In genomic region chr4:121190389-121190788, GRCh38 we compare ENCODE assay signal across 18 cellular contexts. TPM values are rescaled to one million over a fixed set of nuclear protein-coding genes. Genes with fewer than 3 reads are reported as not detected.
A peak's percentile ranks its signal among the peaks of the same experiment; 100 is the strongest.
DNase-seq lines count a peak whose midpoint lies in the region; ATAC-seq and TF ChIP-seq lines count a peak whose summit lies in the region.
"Had no signal": no experiment of that assay in that cellular context is flagged by ENCODE, and none has a peak within 500 bp of the region (broad histone marks: within the 10 kb centered on the region; RNA-seq: fewer than 3 reads in every experiment).

No MANE protein-coding gene starts in this region.

- H3K4me3 ChIP-seq in naive thymus-derived CD4-positive, alpha-beta T cell (ENCODE audit: low read length) = no peak overlapping the region
- H3K4me3 ChIP-seq in sigmoid colon = no peak overlapping the region
- H3K4me3 ChIP-seq: lung, tibial artery had no signal

- H3K36me3 ChIP-seq in naive thymus-derived CD4-positive, alpha-beta T cell (ENCODE audit: control insufficient read depth in 2 of 3, insufficient read depth in 3 of 3, low read length in 3 of 3) = no peaks in the 10 kb centered on the region
- no peaks in the 10 kb centered on the region for H3K36me3 ChIP-seq in sigmoid colon
- H3K36me3 ChIP-seq: tibial artery had no signal

- H3K4me3 Mint-ChIP-seq in activated T-cell treated with anti-CD3 and anti-CD28 coated beads, Interleukin-2, amount 50 U/mL, for 72 hours = peak overlapping the region; percentile 33 to 95
- H3K4me3 Mint-ChIP-seq in IgD-negative memory B cell = no peak overlapping the region
- peak overlapping the region; percentile 72 for H3K4me3 Mint-ChIP-seq in activated T-helper 1 cell treated with anti-CD3 and anti-CD28 coated beads, Interleukin-12 subunit alpha, Interleukin-12 subunit beta, Interleukin-2, Interleukin-4 antibody, amounts not matched to agents 30 ng/mL and 10 ng/mL and 1 ng/mL, durations not matched to agents 14 hours and 24 hours and 36 hours
- H3K4me3 Mint-ChIP-seq in naive thymus-derived CD4-positive, alpha-beta T cell = peak overlapping the region; percentile 60 to 87 (median 78)

- H3K27ac Mint-ChIP-seq in activated T-cell treated with anti-CD3 and anti-CD28 coated beads, Interleukin-2, amount 50 U/mL, for 72 hours = peak overlapping the region; percentile 97
- peak overlapping the region in 2 of 3 donors; percentile 51 to 53 for H3K27ac Mint-ChIP-seq in IgD-negative memory B cell
- peak overlapping the region; percentile 80 for H3K27ac Mint-ChIP-seq in activated T-helper 1 cell treated with anti-CD3 and anti-CD28 coated beads, Interleukin-12 subunit alpha, Interleukin-12 subunit beta, Interleukin-2, Interleukin-4 antibody, amounts not matched to agents 30 ng/mL and 10 ng/mL and 1 ng/mL, durations not matched to agents 14 hours and 24 hours and 36 hours
- H3K27ac Mint-ChIP-seq in naive thymus-derived CD4-positive, alpha-beta T cell = peak overlapping the region; percentile 81 to 92 (median 86)

- H3K9me3 ChIP-seq in naive thymus-derived CD4-positive, alpha-beta T cell (ENCODE audit: control insufficient read depth in 2 of 3, low read length in 3 of 3) = no peaks in the 10 kb centered on the region
- H3K9me3 ChIP-seq in sigmoid colon = no peaks in the 10 kb centered on the region
- H3K9me3 ChIP-seq: tibial artery had no signal

- H3K27me3 ChIP-seq in naive thymus-derived CD4-positive, alpha-beta T cell (ENCODE audit: control insufficient read depth in 2 of 2, insufficient read depth in 2 of 2, low read length in 2 of 2) = no peaks in the 10 kb centered on the region
- no peaks in the 10 kb centered on the region for H3K27me3 ChIP-seq in sigmoid colon

- no peak for TF ChIP-seq POLR2A in sigmoid colon (IDR thresholded peaks at IDR 0.05)

- intact Hi-C loops in activated T-helper 1 cell treated with anti-CD3 and anti-CD28 coated beads, Interleukin-12 subunit alpha, Interleukin-12 subunit beta, Interleukin-2, Interleukin-4 antibody, amounts not matched to agents 30 ng/mL and 10 ng/mL and 1 ng/mL, durations not matched to agents 14 hours and 24 hours and 36 hours (cut with micrococcal nuclease) = loop anchor here (1.0 to 5.0 kb wide), 4 partner anchors 8 to 232 kb away; no protein-coding TSS in a partner anchor
- intact Hi-C loops in naive thymus-derived CD4-positive, alpha-beta T cell (cut with micrococcal nuclease) = loop anchor here (1.0 to 10.0 kb wide), 16 partner anchors 8 to 1566 kb away; partner anchors contain the start of genes NDNF (in 1 of the 2), PDE5A (in 1 of the 2) and PRDM5 (in 1 of the 2)
- intact Hi-C loops in cardiac septum (cut with DNase I) (loop anchor here (5.0 kb wide), 1 partner anchor 462 kb away; no protein-coding TSS in a partner anchor), sigmoid colon (cut with DNase I) (loop anchor here (10.0 kb wide), 1 partner anchor 544 kb away; no protein-coding TSS in a partner anchor)

- no peak for DNase-seq in activated T-cell treated with anti-CD3 and anti-CD28 coated beads, Interleukin-2, amount 50 U/mL, for 72 hours
- DNase-seq in activated T-cell treated with anti-CD3 and anti-CD28 coated beads, Interleukin-2, amount 50 U/mL, for 48 hours = no peak
- DNase-seq in activated T-helper 1 cell treated with anti-CD3 and anti-CD28 coated beads, Interleukin-12 subunit alpha, Interleukin-12 subunit beta, Interleukin-2, Interleukin-4 antibody, amounts not matched to agents 30 ng/mL and 10 ng/mL and 1 ng/mL, durations not matched to agents 14 hours and 24 hours and 36 hours (ENCODE audit: low spot score) = no peak
- no peak for DNase-seq in naive thymus-derived CD4-positive, alpha-beta T cell
- DNase-seq in cardiac septum (ENCODE audit: low spot score) = no peak
- no peak for DNase-seq in sigmoid colon
- DNase-seq: activated gamma-delta T cell, DMS79 treated with DMSO at 0.1 percent for 48 hours, hippocampal formation, KBM-7, NCI-H1105, right cardiac atrium, tibial artery had no signal

- peaks cover 32 to 50% of the 10 kb centered on the region in 2 donors for H3K4me1 ChIP-seq in naive thymus-derived CD4-positive, alpha-beta T cell (ENCODE audit: control insufficient read depth in 2 of 2, insufficient read depth in 2 of 2, low read length in 2 of 2)
- no peaks in the 10 kb centered on the region for H3K4me1 ChIP-seq in sigmoid colon
- H3K4me1 ChIP-seq: tibial artery had no signal

- no peak for TF ChIP-seq EP300 in sigmoid colon (IDR thresholded peaks at IDR 0.05)

- 85 to 90% methylated on average over 4 of the region's 4 CpGs for WGBS in sigmoid colon, 2 donors

- no peaks in the 10 kb centered on the region for H3K9me3 Mint-ChIP-seq in activated T-cell treated with anti-CD3 and anti-CD28 coated beads, Interleukin-2, amount 50 U/mL, for 72 hours
- H3K9me3 Mint-ChIP-seq in IgD-negative memory B cell = no peaks in the 10 kb centered on the region
- no peaks in the 10 kb centered on the region for H3K9me3 Mint-ChIP-seq in activated T-helper 1 cell treated with anti-CD3 and anti-CD28 coated beads, Interleukin-12 subunit alpha, Interleukin-12 subunit beta, Interleukin-2, Interleukin-4 antibody, amounts not matched to agents 30 ng/mL and 10 ng/mL and 1 ng/mL, durations not matched to agents 14 hours and 24 hours and 36 hours
- no peaks in the 10 kb centered on the region for H3K9me3 Mint-ChIP-seq in naive thymus-derived CD4-positive, alpha-beta T cell

- no peak for ATAC-seq in activated T-cell treated with anti-CD3 and anti-CD28 coated beads, Interleukin-2, amount 50 U/mL, for 72 hours (replicated peaks in 1 of 2)
- no peak for ATAC-seq in naive thymus-derived CD4-positive, alpha-beta T cell
- ATAC-seq in GM21390 (IDR thresholded peaks at IDR 0.05; ENCODE audit: unreplicated experiment) = no peak

- peaks cover 5% of the 10 kb centered on the region for H3K27me3 Mint-ChIP-seq in activated T-cell treated with anti-CD3 and anti-CD28 coated beads, Interleukin-2, amount 50 U/mL, for 72 hours (ENCODE audit: low read depth)
- no peaks in the 10 kb centered on the region for H3K27me3 Mint-ChIP-seq in IgD-negative memory B cell
- H3K27me3 Mint-ChIP-seq in activated T-helper 1 cell treated with anti-CD3 and anti-CD28 coated beads, Interleukin-12 subunit alpha, Interleukin-12 subunit beta, Interleukin-2, Interleukin-4 antibody, amounts not matched to agents 30 ng/mL and 10 ng/mL and 1 ng/mL, durations not matched to agents 14 hours and 24 hours and 36 hours (ENCODE audit: insufficient read depth) = no peaks in the 10 kb centered on the region
- H3K27me3 Mint-ChIP-seq in naive thymus-derived CD4-positive, alpha-beta T cell = no peaks in the 10 kb centered on the region

- TF ChIP-seq CTCF in sigmoid colon (IDR thresholded peaks at IDR 0.05) = no peak

- CTCF ChIA-PET in naive thymus-derived CD4-positive, alpha-beta T cell (lab: Charles Lee) = interaction anchor here (0.7 to 4.2 kb wide), 8 partner anchors 11 to 100 kb away, joined by 3 to 90 read pairs (median 3); no protein-coding TSS in a partner anchor

- no peaks in the 10 kb centered on the region for H3K36me3 Mint-ChIP-seq in activated T-cell treated with anti-CD3 and anti-CD28 coated beads, Interleukin-2, amount 50 U/mL, for 72 hours (ENCODE audit: insufficient read depth in 2 of 2)
- H3K36me3 Mint-ChIP-seq in IgD-negative memory B cell = no peaks in the 10 kb centered on the region
- peaks cover 4% of the 10 kb centered on the region for H3K36me3 Mint-ChIP-seq in activated T-helper 1 cell treated with anti-CD3 and anti-CD28 coated beads, Interleukin-12 subunit alpha, Interleukin-12 subunit beta, Interleukin-2, Interleukin-4 antibody, amounts not matched to agents 30 ng/mL and 10 ng/mL and 1 ng/mL, durations not matched to agents 14 hours and 24 hours and 36 hours (ENCODE audit: low read depth)
- H3K36me3 Mint-ChIP-seq in naive thymus-derived CD4-positive, alpha-beta T cell = peaks cover 0 to 10% (median 0%) of the 10 kb centered on the region in 5 donors

- POLR2A ChIA-PET in naive thymus-derived CD4-positive, alpha-beta T cell (lab: Charles Lee) = interaction anchor here (0.8 to 9.8 kb wide), 12 partner anchors 8 to 78 kb away, joined by 3 to 63 read pairs (median 6); no protein-coding TSS in a partner anchor

- peak overlapping the region; percentile 48 for H3K27ac ChIP-seq in naive thymus-derived CD4-positive, alpha-beta T cell (ENCODE audit: low read depth, low read length)
- no peak overlapping the region for H3K27ac ChIP-seq in sigmoid colon
- H3K27ac ChIP-seq: HL-60, tibial artery had no signal

- H3K4me1 Mint-ChIP-seq in activated T-cell treated with anti-CD3 and anti-CD28 coated beads, Interleukin-2, amount 50 U/mL, for 72 hours (ENCODE audit: low read depth) = peaks cover 58% of the 10 kb centered on the region
- H3K4me1 Mint-ChIP-seq in IgD-negative memory B cell = peaks cover 0 to 11% (median 10%) of the 10 kb centered on the region in 3 donors
- H3K4me1 Mint-ChIP-seq in activated T-helper 1 cell treated with anti-CD3 and anti-CD28 coated beads, Interleukin-12 subunit alpha, Interleukin-12 subunit beta, Interleukin-2, Interleukin-4 antibody, amounts not matched to agents 30 ng/mL and 10 ng/mL and 1 ng/mL, durations not matched to agents 14 hours and 24 hours and 36 hours (ENCODE audit: low read depth) = peaks cover 66% of the 10 kb centered on the region
- H3K4me1 Mint-ChIP-seq in naive thymus-derived CD4-positive, alpha-beta T cell = peaks cover 28 to 70% (median 62%) of the 10 kb centered on the region in 7 donors

RNA-seq across cellular contexts. Expression of gene TNIP3, which starts 26.3 kb away (rescaled TPM):
- 1 to 10 TPM; 2.3 to 6.1 TPM for total RNA-seq in activated T-cell treated with anti-CD3 and anti-CD28 coated beads, Interleukin-2, amount 50 U/mL, for 72 hours
- polyA plus RNA-seq in IgD-negative memory B cell = not detected
- 21.9 and 23.9 TPM in 2 replicates for total RNA-seq in activated T-helper 1 cell treated with anti-CD3 and anti-CD28 coated beads, Interleukin-12 subunit alpha, Interleukin-12 subunit beta, Interleukin-2, Interleukin-4 antibody, amounts not matched to agents 30 ng/mL and 10 ng/mL and 1 ng/mL, durations not matched to agents 14 hours and 24 hours and 36 hours
- 1 to 10 TPM in 2 of 5 experiments, under 1 TPM in 3; 0.57 to 1.8 (median 0.90) TPM for total RNA-seq in naive thymus-derived CD4-positive, alpha-beta T cell
- under 1 TPM; 0.30 to 0.62 TPM for polyA plus RNA-seq in naive thymus-derived CD4-positive, alpha-beta T cell
- not detected for total RNA-seq in cardiac septum
- total RNA-seq in sigmoid colon = under 1 TPM in 1 of 4 donors, not detected in 3; 0.49 TPM
- polyA plus RNA-seq in sigmoid colon = 10 to 100 TPM in 1 of 3 donors, 1 to 10 TPM in 1, not detected in 1; 3.0 to 18.1 TPM
- total RNA-seq: osteocyte, right cardiac atrium had no signal
- polyA plus RNA-seq: right cardiac atrium had no signal

Comparison
In these comparisons a context has a peak if more than half of its experiments do, and no peak if none do; other contexts are left out.
1. H3K4me3 Mint-ChIP-seq: peak in activated T-cell treated with anti-CD3 and anti-CD28 coated beads, Interleukin-2, amount 50 U/mL, for 72 hours (2 of 2), activated T-helper 1 cell treated with anti-CD3 and anti-CD28 coated beads, Interleukin-12 subunit alpha, Interleukin-12 subunit beta, Interleukin-2, Interleukin-4 antibody, amounts not matched to agents 30 ng/mL and 10 ng/mL and 1 ng/mL, durations not matched to agents 14 hours and 24 hours and 36 hours (single experiment) and naive thymus-derived CD4-positive, alpha-beta T cell (10 of 10); none in IgD-negative memory B cell (0 of 4).
2. Peak in every context shown above with its lines, with median percentiles within 50 percentile points of each other: H3K27ac Mint-ChIP-seq.